In genomic region chr15:40339621-40339945, GRCh38 we compare ENCODE assay signal across 11 cellular contexts. TPM values are rescaled to one million over a fixed set of nuclear protein-coding genes. Genes with fewer than 3 reads are reported as not detected.
DNase-seq lines count a peak whose midpoint lies in the region; ATAC-seq and TF ChIP-seq lines count a peak whose summit lies in the region.
"Had no signal": no experiment of that assay in that cellular context is flagged by ENCODE, and none has a peak within 500 bp of the region (broad histone marks: within the 10 kb centered on the region; RNA-seq: fewer than 3 reads in every experiment).

No MANE protein-coding gene starts in this region.

- peak overlapping the region; percentile 94 for H3K4me2 ChIP-seq in skeletal muscle satellite cell (ENCODE audit: low read length)

- DNase-seq in ELR (ENCODE audit: low read depth) (peak; percentile 45), heart right ventricle (no peak), HCEC 1CT (no peak), ureter (ENCODE audit: low spot score) (no peak)
- DNase-seq in stimulated activated naive CD4-positive, alpha-beta T cell treated with Interleukin-2 at 50 U/mL for 16 hours (lab: John Stamatoyannopoulos, UW), result no peak
- DNase-seq: T-helper 1 cell had no signal

- H3K27me3 ChIP-seq in heart right ventricle, result no peaks in the 10 kb centered on the region
- no peaks in the 10 kb centered on the region for H3K27me3 ChIP-seq in skeletal muscle satellite cell (ENCODE audit: control insufficient read depth, insufficient read depth, low read length)

- intact Hi-C loops in heart right ventricle (cut with DNase I), result loop anchor here in 1 of 10 donors (2.0 kb wide), 1 partner anchor 19 kb away; no protein-coding TSS in a partner anchor

- H3K9ac ChIP-seq in skeletal muscle satellite cell (ENCODE audit: low read depth, low read length), result peak overlapping the region; percentile 95

- ATAC-seq in heart right ventricle (peak in 5 of 8 donors; percentile 10 to 29 (median 16)), GM19455 (IDR thresholded peaks at IDR 0.05; ENCODE audit: unreplicated experiment) (no peak)

- H3K4me1 ChIP-seq in heart right ventricle (peaks cover 57 to 100% (median 95%) of the 10 kb centered on the region in 9 donors), skeletal muscle satellite cell (ENCODE audit: control insufficient read depth, insufficient read depth, low read length) (peaks cover 74% of the 10 kb centered on the region)

- H3K36me3 ChIP-seq in heart right ventricle, result peaks cover 0 to 29% (median 0%) of the 10 kb centered on the region in 9 donors
- H3K36me3 ChIP-seq in skeletal muscle satellite cell (ENCODE audit: insufficient read depth, low read length), result peaks cover 34% of the 10 kb centered on the region

- H3K27ac ChIP-seq in angular gyrus (ENCODE audit: low read depth, low read length) (peak overlapping the region; percentile 96), heart right ventricle (peak overlapping the region; percentile 95 to 99 (median 98))

- H3K4me3 ChIP-seq in heart right ventricle (peak overlapping the region; percentile 29 to 57 (median 50)), skeletal muscle satellite cell (ENCODE audit: low read length) (peak overlapping the region; percentile 74)

- WGBS in heart right ventricle, 2 donors, result 64 to 66% methylated on average over 7 of the region's 7 CpGs

- peak in 6 of 9 donors; percentile 9 to 50 (median 36) for TF ChIP-seq CTCF in heart right ventricle (IDR thresholded peaks at IDR 0.05)

- H3K9me3 ChIP-seq in heart right ventricle (no peaks in the 10 kb centered on the region), skeletal muscle satellite cell (replicated peaks; ENCODE audit: low read length) (no peaks in the 10 kb centered on the region)

RNA-seq across cellular contexts. Expression of gene CCDC9B, which starts 1.2 kb away (rescaled TPM):
- total RNA-seq in heart right ventricle, result 100 to 1,000 TPM; 113 to 190 (median 151) TPM
- polyA plus RNA-seq in heart right ventricle, result 10 to 100 TPM; 13.0 to 97.4 TPM
- 3.1 and 8.6 TPM in 2 replicates for total RNA-seq in skeletal muscle satellite cell (2012; rRNA removed)
- 56.5 TPM for total RNA-seq in ureter

RNA-seq across cellular contexts. Expression of gene PHGR1, which starts 11.2 kb away (rescaled TPM):
- total RNA-seq in heart right ventricle (not detected), ureter (not detected)
- polyA plus RNA-seq in heart right ventricle, result not detected
- not detected in 2 replicates for total RNA-seq in skeletal muscle satellite cell (2012; rRNA removed)
- total RNA-seq: LHCN-M2, myocyte had no signal

RNA-seq across cellular contexts. Expression of gene INAFM2, which starts 16.1 kb away (rescaled TPM):
- 10 to 100 TPM; 32.5 to 63.9 (median 40.9) TPM for total RNA-seq in heart right ventricle
- 10 to 100 TPM; 19.8 to 56.1 TPM for polyA plus RNA-seq in heart right ventricle
- 7.1 and 11.6 TPM in 2 replicates for total RNA-seq in skeletal muscle satellite cell (2012; rRNA removed)
- total RNA-seq in ureter, result 26.2 TPM

RNA-seq across cellular contexts. Expression of gene DISP2, which starts 18.4 kb away (rescaled TPM):
- total RNA-seq in heart right ventricle (1 to 10 TPM in 2 of 10 donors, under 1 TPM in 8; 0.08 to 1.3 (median 0.71) TPM), ureter (0.60 TPM)
- 1 to 10 TPM in 1 of 2 donors, under 1 TPM in 1; 0.16 to 2.7 TPM for polyA plus RNA-seq in heart right ventricle
- total RNA-seq in skeletal muscle satellite cell (2012; rRNA removed), result under 0.01 TPM in 2 replicates

RNA-seq across cellular contexts. Expression of gene PLCB2, which starts 31.8 kb away (rescaled TPM):
- total RNA-seq in heart right ventricle (10 to 100 TPM in 2 of 10 donors, 1 to 10 TPM in 8; 1.2 to 24.4 (median 4.9) TPM), ureter (26.9 TPM)
- polyA plus RNA-seq in heart right ventricle, result 10 to 100 TPM in 1 of 2 donors, 1 to 10 TPM in 1; 4.2 to 14.6 TPM
- total RNA-seq in skeletal muscle satellite cell (2012; rRNA removed), result 0.22 and 0.76 TPM in 2 replicates
